In the genomic region with DNA sequence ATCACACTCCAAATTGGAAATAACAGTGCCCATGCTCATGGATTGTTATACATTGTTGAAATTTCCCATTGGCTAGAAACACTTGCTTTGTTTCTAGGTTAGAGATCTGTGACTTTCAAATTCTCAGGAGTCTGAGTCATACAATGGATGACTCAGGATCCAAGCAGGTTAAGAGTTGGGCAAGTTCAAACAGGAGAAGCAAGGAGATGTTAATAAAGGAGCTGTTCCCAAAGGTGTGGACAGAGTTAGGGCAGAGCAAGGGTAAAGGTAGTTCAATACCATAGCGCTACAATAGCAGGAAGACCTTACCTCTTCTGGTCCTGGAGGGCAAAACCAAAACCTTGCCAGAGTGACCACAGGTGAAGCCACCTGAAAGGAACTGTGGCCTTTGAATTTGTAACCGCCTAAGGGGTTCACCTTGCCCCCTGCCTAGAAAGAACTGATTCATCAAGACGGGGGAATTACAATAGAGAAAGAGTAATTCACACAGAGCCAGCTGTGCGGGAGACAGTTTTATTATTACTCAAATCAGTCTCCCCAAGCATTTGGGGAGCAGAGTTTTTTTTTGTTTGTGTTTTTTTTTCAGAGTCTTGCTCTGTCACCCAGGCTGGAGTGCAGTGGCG, we compare ENCODE assay signal across 8 cellular contexts. TPM values are rescaled to one million over a fixed set of nuclear protein-coding genes. Genes with fewer than 3 reads are reported as not detected.
DNase-seq lines count a peak whose midpoint lies in the region; TF ChIP-seq lines count a peak whose summit lies in the region.

No MANE protein-coding gene starts in this region.

- H3K4me1 ChIP-seq in NT2/D1 (ENCODE audit: insufficient read depth, insufficient read length) (peaks cover 2% of the 10 kb centered on the region), liver (ENCODE audit: control insufficient read depth in 4 of 4, insufficient read depth in 4 of 4, low read length in 3 of 4) (peaks cover 0 to 10% (median 7%) of the 10 kb centered on the region in 4 donors)

- H3K27ac ChIP-seq in liver (ENCODE audit: low read depth in 1 of 2, low read length in 2 of 2) = peak overlapping the region in 1 of 2 donors; percentile 10

- TF ChIP-seq CTCF in GM12865 (IDR thresholded peaks at IDR 0.05; ENCODE audit: insufficient read depth, low read depth, low read length, missing control alignments) (no peak), liver (IDR thresholded peaks at IDR 0.05; ENCODE audit: low read depth, low read length, missing input control) (no peak)

- H3K36me3 ChIP-seq in NT2/D1 (ENCODE audit: insufficient read depth, insufficient read length, low read length) = no peaks in the 10 kb centered on the region
- no peaks in the 10 kb centered on the region for H3K36me3 ChIP-seq in liver (ENCODE audit: control insufficient read depth in 4 of 4, insufficient read depth in 3 of 4, low read depth in 1 of 4, low read length in 3 of 4)

- no peaks in the 10 kb centered on the region for H3K27me3 ChIP-seq in NT2/D1 (ENCODE audit: insufficient read depth, insufficient read length)
- no peaks in the 10 kb centered on the region for H3K27me3 ChIP-seq in liver (ENCODE audit: control insufficient read depth in 4 of 4, insufficient read depth in 4 of 4, low read length in 3 of 4)

- H3K9me3 ChIP-seq in NT2/D1 (ENCODE audit: insufficient read depth, low read length) (peaks cover 38% of the 10 kb centered on the region), liver (ENCODE audit: control insufficient read depth in 4 of 4, low read length in 3 of 4) (no peaks in the 10 kb centered on the region)

- no peak overlapping the region for H3K9ac ChIP-seq in NT2/D1 (ENCODE audit: insufficient read length, low read depth)
- no peak overlapping the region for H3K9ac ChIP-seq in liver (ENCODE audit: low read depth in 1 of 2, low read length in 2 of 2)

- no peak for TF ChIP-seq RAD21 in liver (IDR thresholded peaks at IDR 0.05)

- WGBS in liver = 89% methylated on average over 5 of the region's 5 CpGs

- H3K4me3 ChIP-seq in GM12865 (ENCODE audit: low read depth, low read length) (no peak overlapping the region), NT2/D1 (ENCODE audit: insufficient read length, low read depth) (no peak overlapping the region), liver (ENCODE audit: low read depth in 1 of 3, low read length in 3 of 3) (no peak overlapping the region)

- DNase-seq in GM12865 (ENCODE audit: low read depth) = peak; percentile 79
- peak; percentile 95 for DNase-seq in NT2/D1 (ENCODE audit: low read depth, low spot score)
- peak; percentile 87 for DNase-seq in astrocyte of the hippocampus (ENCODE audit: low read depth, low spot score)
- DNase-seq in NCI-H345 (lab: John Stamatoyannopoulos, UW) = no peak
- no peak for DNase-seq in NCI-H1105 treated with DMSO at 0.1 percent for 48 hours (lab: John Stamatoyannopoulos, UW)
- DNase-seq in HuH-7 (ENCODE audit: low spot score) = no peak
- no peak for DNase-seq in T-helper 9 cell

TF ChIP-seq in liver, 16 proteins besides CTCF, POLR2A, EP300 and RAD21:
- TF ChIP-seq SP1 (IDR thresholded peaks at IDR 0.05) = no peak
- peak; percentile 52 to 65 for TF ChIP-seq JUND (IDR thresholded peaks at IDR 0.05)
- TF ChIP-seq NR2F2 (IDR thresholded peaks at IDR 0.05) = no peak

RNA-seq across cellular contexts. Expression of gene AMN1, which starts 4.2 kb away (rescaled TPM):
- 1 to 10 TPM; 4.9 to 5.2 TPM for total RNA-seq in liver
- 1 to 10 TPM; 1.9 to 2.6 TPM for polyA plus RNA-seq in liver

Comparison
In these comparisons a context has a peak if more than half of its experiments do, and no peak if none do; other contexts are left out.
1. DNase-seq: peak in GM12865 (single experiment), NT2/D1 (single experiment) and astrocyte of the hippocampus (single experiment); none in NCI-H345 (single experiment), NCI-H1105 treated with DMSO at 0.1 percent for 48 hours (single experiment), HuH-7 (single experiment) and T-helper 9 cell (single experiment).